ENCODE assay signal across 29 cellular contexts in the genomic region with DNA sequence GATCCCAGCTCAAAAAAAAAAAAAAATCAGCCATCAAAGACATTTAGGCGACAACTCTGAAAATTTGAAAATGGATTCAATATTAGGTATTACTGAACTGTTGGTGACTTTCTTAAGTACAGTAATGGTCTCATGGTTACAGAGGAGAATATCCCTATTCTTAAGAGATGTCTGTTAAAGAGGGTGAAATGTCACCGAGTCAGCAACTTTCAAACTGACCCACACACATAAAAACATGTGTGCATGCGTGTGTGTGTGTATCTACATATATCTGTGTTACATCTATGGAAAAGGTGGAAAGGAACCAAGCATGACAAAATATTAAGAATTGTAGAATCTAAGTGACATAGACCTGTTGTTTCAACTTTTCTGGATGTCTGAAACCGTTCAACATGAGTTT. TPM values are rescaled to one million over a fixed set of nuclear protein-coding genes. Genes with fewer than 3 reads are reported as not detected.
"Had no signal": no experiment of that assay in that cellular context is flagged by ENCODE, and none has a peak within 500 bp of the region (broad histone marks: within the 10 kb centered on the region; RNA-seq: fewer than 3 reads in every experiment).

No MANE protein-coding gene starts in this region.

- H3K36me3 ChIP-seq: esophagus squamous epithelium, gastrocnemius medialis, heart right ventricle, left lung, lower lobe of right lung had no signal

- H3K4me3 Mint-ChIP-seq: dendritic cell treated with granulocyte-macrophage colony-stimulating factor and Interleukin-4, amounts not matched to agents 40 ng/mL and 50 ng/mL, for 4 days; effector memory CD8-positive, alpha-beta T cell; endodermal cell; mesothelial cell of epicardium; naive B cell; naive thymus-derived CD8-positive, alpha-beta T cell had no signal

- ATAC-seq: effector memory CD8-positive, alpha-beta T cell; esophagus mucosa; gastrocnemius medialis; left cardiac atrium; left lung; left ventricle myocardium superior; lower lobe of right lung; mucosa of descending colon; naive thymus-derived CD8-positive, alpha-beta T cell had no signal

- FAIRE-seq: endometrium, islet of Langerhans, keratinocyte had no signal

- H3K9me3 ChIP-seq: esophagus squamous epithelium, gastrocnemius medialis, heart right ventricle, left lung, lower lobe of right lung, mucosa of descending colon had no signal

- H3K4me3 ChIP-seq: esophagus squamous epithelium, gastrocnemius medialis, heart right ventricle, left lung, lower lobe of right lung, mucosa of descending colon had no signal

- H3K9me3 Mint-ChIP-seq: dendritic cell treated with granulocyte-macrophage colony-stimulating factor and Interleukin-4, amounts not matched to agents 40 ng/mL and 50 ng/mL, for 4 days; effector memory CD8-positive, alpha-beta T cell; endodermal cell; mesothelial cell of epicardium; naive thymus-derived CD8-positive, alpha-beta T cell had no signal

- H3K4me1 ChIP-seq: gastrocnemius medialis had no signal

- DNase-seq: cortex of kidney; effector CD8-positive, alpha-beta T cell; effector memory CD8-positive, alpha-beta T cell; endodermal cell; erythroblast; esophagus squamous epithelium; foreskin fibroblast; foreskin melanocyte; gastrocnemius medialis; glutamatergic neuron; head of caudate nucleus; heart right ventricle; hippocampal formation; left cardiac atrium; left lung; left ventricle myocardium superior; lower lobe of right lung; mesenchymal stem cell; mucosa of descending colon; naive B cell; naive thymus-derived CD8-positive, alpha-beta T cell had no signal

- H3K36me3 Mint-ChIP-seq: mesothelial cell of epicardium, naive B cell had no signal

- H3K27ac ChIP-seq: epithelial cell of prostate, esophagus squamous epithelium, gastrocnemius medialis, heart right ventricle, left lung, lower lobe of right lung had no signal

- H3K27ac Mint-ChIP-seq: dendritic cell treated with granulocyte-macrophage colony-stimulating factor and Interleukin-4, amounts not matched to agents 40 ng/mL and 50 ng/mL, for 4 days; effector memory CD8-positive, alpha-beta T cell; endodermal cell; mesothelial cell of epicardium; naive B cell had no signal

RNA-seq across cellular contexts. Expression of a gene that starts 41.6 kb away (rescaled TPM):
- total RNA-seq: lung microvascular endothelial cell; naive thymus-derived CD8-positive, alpha-beta T cell had no signal
- polyA plus RNA-seq: naive thymus-derived CD8-positive, alpha-beta T cell had no signal
